ENCODE assay signal across 12 cellular contexts in the genomic region with DNA sequence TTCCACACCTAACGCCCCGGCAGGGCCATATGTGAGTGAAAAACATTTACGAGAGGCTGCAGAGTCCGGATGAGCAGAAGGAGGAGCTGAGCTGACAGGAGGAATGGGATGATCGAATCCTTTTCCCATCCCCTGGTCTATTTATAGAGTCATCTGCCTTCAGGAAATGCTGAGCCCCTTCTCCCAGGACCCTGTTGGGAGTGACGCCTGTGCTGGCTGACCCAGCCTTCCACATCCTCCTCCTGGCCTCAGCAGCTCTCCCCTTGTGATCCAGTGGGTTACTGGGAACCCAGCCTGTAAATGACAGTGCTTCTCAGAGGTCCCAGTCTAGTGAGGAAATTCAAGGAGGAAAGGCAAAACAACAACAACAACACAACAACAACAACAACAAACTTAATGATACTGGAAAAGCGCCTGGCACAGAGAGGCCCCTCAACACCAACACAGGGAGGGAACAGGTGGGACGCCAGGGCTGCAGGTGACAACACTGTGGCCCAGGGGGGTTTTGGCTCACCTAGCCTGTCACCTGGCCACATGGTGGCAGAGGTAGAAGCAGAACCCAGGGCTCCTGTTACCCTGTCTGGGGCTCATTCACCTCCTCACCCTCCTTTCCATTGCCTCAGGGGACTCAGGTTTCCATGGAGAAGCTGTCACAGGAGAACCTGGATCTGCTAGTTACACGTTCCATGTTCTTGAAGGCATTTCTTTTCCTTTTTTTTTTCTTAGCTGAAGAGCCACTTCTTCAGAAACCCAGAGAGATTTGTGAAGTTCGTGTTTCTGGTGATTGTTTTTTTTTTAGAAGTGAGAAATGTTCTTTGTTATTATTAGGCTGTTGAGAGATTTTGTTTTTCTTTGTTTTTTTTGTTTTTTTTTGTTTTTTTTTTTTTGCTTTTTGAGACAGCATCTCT. TPM values are rescaled to one million over a fixed set of nuclear protein-coding genes. Genes with fewer than 3 reads are reported as not detected.
DNase-seq lines count a peak whose midpoint lies in the region; ATAC-seq, FAIRE-seq and TF ChIP-seq lines count a peak whose summit lies in the region.
"Had no signal": no experiment of that assay in that cellular context is flagged by ENCODE, and none has a peak within 500 bp of the region (broad histone marks: within the 10 kb centered on the region; RNA-seq: fewer than 3 reads in every experiment).

No MANE protein-coding gene starts in this region.

- H3K4me3 ChIP-seq in A549 (no peak overlapping the region), epithelial cell of esophagus (ENCODE audit: low read length) (no peak overlapping the region)
- H3K4me3 ChIP-seq: thyroid gland had no signal

- H3K4me2 ChIP-seq in A549, result no peak overlapping the region

- no peak for TF ChIP-seq POLR2A in A549 (IDR thresholded peaks at IDR 0.05; ENCODE audit: low read length)

- H3K27ac ChIP-seq in A549, result peak overlapping the region; percentile 25 to 52; a peak in 3 of 6 replicates
- H3K27ac ChIP-seq: thyroid gland, VCaP had no signal

- FAIRE-seq in A549 (lab: Jason Lieb, UNC), result no peak
- no peak for FAIRE-seq in GM19239 (lab: Jason Lieb, UNC)
- FAIRE-seq: G401.6 had no signal

- ATAC-seq in A549 (no peak), HG02870 (IDR thresholded peaks at IDR 0.05; ENCODE audit: unreplicated experiment) (no peak), omental fat pad (ENCODE audit: low FRiP score) (no peak)

- H3K9me3 ChIP-seq in A549, result no peaks in the 10 kb centered on the region
- H3K9me3 ChIP-seq: thyroid gland had no signal

- DNase-seq in A549 (ENCODE audit: low read depth in 1 of 2, low spot score in 1 of 2) (no peak), NCI-H146 treated with DMSO at 0.1 percent for 48 hours (lab: John Stamatoyannopoulos, UW; ENCODE audit: unreplicated experiment) (peak; percentile 66), epithelial cell of esophagus (ENCODE audit: low read depth) (peak; percentile 36), mesothelial cell of epicardium (ENCODE audit: low spot score in 2 of 2, unreplicated experiment in 2 of 2) (peak in 1 of 2 experiments; percentile 55), GM19239 (ENCODE audit: insufficient read length, low spot score) (no peak), omental fat pad (ENCODE audit: low spot score) (no peak)
- DNase-seq in activated T-cell treated with anti-CD3 and anti-CD28 coated beads, Interleukin-2, amount 50 U/mL, for 48 hours, result no peak
- DNase-seq: AML-193, thyroid gland had no signal

- H3K27ac Mint-ChIP-seq in mesothelial cell of epicardium, result peak overlapping the region; percentile 98

- no peaks in the 10 kb centered on the region for H3K9me3 Mint-ChIP-seq in mesothelial cell of epicardium

- no peak for TF ChIP-seq CTCF in A549 (IDR thresholded peaks at IDR 0.05)
- TF ChIP-seq CTCF in epithelial cell of esophagus (IDR thresholded peaks at IDR 0.05; ENCODE audit: insufficient read depth, low read depth, low read length, missing control alignments), result no peak
- no peak for TF ChIP-seq CTCF in mesothelial cell of epicardium (IDR thresholded peaks at IDR 0.05; ENCODE audit: unreplicated experiment)
- no peak for TF ChIP-seq CTCF in omental fat pad (IDR thresholded peaks at IDR 0.05)

- H3K27me3 Mint-ChIP-seq in mesothelial cell of epicardium (ENCODE audit: low read depth), result no peaks in the 10 kb centered on the region

- peaks cover 34% of the 10 kb centered on the region for H3K4me1 Mint-ChIP-seq in mesothelial cell of epicardium

- TF ChIP-seq EP300 in A549 (IDR thresholded peaks at IDR 0.05), result no peak

- POLR2A ChIA-PET in A549 (lab: Yijun Ruan, JAX), result interaction anchor here (0.7 kb wide), 1 partner anchor 12 kb away, joined by 9 read pairs; no protein-coding TSS in a partner anchor

- peaks cover 33% of the 10 kb centered on the region for H3K4me1 ChIP-seq in A549

- CTCF ChIA-PET in A549 (lab: Yijun Ruan, JAX), result interaction anchor here (1.0 to 3.2 kb wide), 4 partner anchors 14 to 106 kb away, joined by 3 to 17 read pairs (median 5); no protein-coding TSS in a partner anchor

- H3K36me3 Mint-ChIP-seq in mesothelial cell of epicardium, result no peaks in the 10 kb centered on the region

- peak overlapping the region; percentile 6 for H3K4me3 Mint-ChIP-seq in mesothelial cell of epicardium

- WGBS in A549 (ENCODE audit: missing lambda C conversion rate), result 84% methylated on average over 10 of the region's 10 CpGs

- no peak for TF ChIP-seq RAD21 in A549 (conservative IDR thresholded peaks at IDR 0.05 in 1 of 2, IDR thresholded peaks at IDR 0.05 in 1 of 2)

TF ChIP-seq in A549, 52 proteins besides CTCF, POLR2A, EP300 and RAD21:
- TF ChIP-seq GATA3 (IDR thresholded peaks at IDR 0.05; ENCODE audit: borderline replicate concordance) (no peak), JUN (IDR thresholded peaks at IDR 0.05) (no peak), ZSCAN20 (CRISPR knock-in tag; IDR thresholded peaks at IDR 0.05) (no peak), JUNB (IDR thresholded peaks at IDR 0.05) (no peak), NFE2L2 (conservative IDR thresholded peaks at IDR 0.05; ENCODE audit: low read length) (no peak), ELK1 (IDR thresholded peaks at IDR 0.05; ENCODE audit: low read depth, low read length) (no peak), HOXA7 (CRISPR knock-in tag; IDR thresholded peaks at IDR 0.05) (no peak), TFCP2L1 (CRISPR knock-in tag; IDR thresholded peaks at IDR 0.05) (no peak), USF2 (IDR thresholded peaks at IDR 0.05) (no peak), RCOR1 (IDR thresholded peaks at IDR 0.05; ENCODE audit: low read depth, low read length) (no peak), MAZ (IDR thresholded peaks at IDR 0.05; ENCODE audit: borderline replicate concordance, low read depth, low read length) (no peak), HDAC2 (IDR thresholded peaks at IDR 0.05) (no peak), RFX5 (IDR thresholded peaks at IDR 0.05) (no peak)
- TF ChIP-seq, protein P1, sequence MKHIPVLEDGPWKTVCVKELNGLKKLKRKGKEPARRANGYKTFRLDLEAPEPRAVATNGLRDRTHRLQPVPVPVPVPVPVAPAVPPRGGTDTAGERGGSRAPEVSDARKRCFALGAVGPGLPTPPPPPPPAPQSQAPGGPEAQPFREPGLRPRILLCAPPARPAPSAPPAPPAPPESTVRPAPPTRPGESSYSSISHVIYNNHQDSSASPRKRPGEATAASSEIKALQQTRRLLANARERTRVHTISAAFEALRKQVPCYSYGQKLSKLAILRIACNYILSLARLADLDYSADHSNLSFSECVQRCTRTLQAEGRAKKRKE (CRISPR knock-in tag; IDR thresholded peaks at IDR 0.05; ENCODE audit: low read depth), result no peak

RNA-seq across cellular contexts. Expression of gene DENND2A, which starts 16.4 kb away (rescaled TPM):
- polyA plus RNA-seq in A549 (2011; rRNA removed) (0.61 and 0.63 TPM in 2 replicates), A549 (2017; fragmentation: RNase III; extraction: RNeasy Plus Mini Kit Qiagen cat#74134 plus additional on column Dnase treatment) (0.37 to 0.54 TPM (median 0.38 TPM) in 3 replicates)
- polyA plus RNA-seq in A549 (2012; cell fraction: cytosol; rRNA removed), result 0.28 and 0.44 TPM in 2 replicates
- 0.66 and 0.70 TPM in 2 replicates for polyA plus RNA-seq in A549 (2012; cell fraction: nucleus; rRNA removed)
- polyA minus RNA-seq in A549 (2011; rRNA and poly(A)+ RNA removed), result 2.6 TPM in 2 replicates
- total RNA-seq in mesothelial cell of epicardium (31.9 to 38.0 TPM (median 32.3 TPM) in 3 replicates), omental fat pad (10 to 100 TPM in 3 of 4 donors, 1 to 10 TPM in 1; 6.7 to 34.7 (median 15.7) TPM)

RNA-seq across cellular contexts. Expression of gene ADCK2, which starts 48.5 kb away (rescaled TPM):
- polyA plus RNA-seq in A549 (2011; rRNA removed) (13.1 and 14.7 TPM in 2 replicates), A549 (2017; fragmentation: RNase III; extraction: RNeasy Plus Mini Kit Qiagen cat#74134 plus additional on column Dnase treatment) (12.6 to 16.1 TPM (median 13.9 TPM) in 3 replicates)
- 11.3 and 14.3 TPM in 2 replicates for polyA plus RNA-seq in A549 (2012; cell fraction: cytosol; rRNA removed)
- 11.3 and 11.4 TPM in 2 replicates for polyA plus RNA-seq in A549 (2012; cell fraction: nucleus; rRNA removed)
- 15.6 and 18.1 TPM in 2 replicates for polyA minus RNA-seq in A549 (2011; rRNA and poly(A)+ RNA removed)
- total RNA-seq in mesothelial cell of epicardium (24.9 to 28.8 TPM (median 26.6 TPM) in 3 replicates), omental fat pad (10 to 100 TPM; 15.9 to 25.1 (median 20.1) TPM)

Comparison
In these comparisons a context has a peak if more than half of its experiments do, and no peak if none do; other contexts are left out.
1. DNase-seq: peak in NCI-H146 treated with DMSO at 0.1 percent for 48 hours (single experiment) and epithelial cell of esophagus (single experiment); none in A549 (0 of 2), GM19239 (single experiment), activated T-cell treated with anti-CD3 and anti-CD28 coated beads, Interleukin-2, amount 50 U/mL, for 48 hours (0 of 2) and omental fat pad (single experiment).